Comparison of ENCODE assay signal across 11 cellular contexts in genomic region chr7:101238226-101239182, GRCh38. TPM values are rescaled to one million over a fixed set of nuclear protein-coding genes. Genes with fewer than 3 reads are reported as not detected.
DNase-seq lines count a peak whose midpoint lies in the region; ATAC-seq and TF ChIP-seq lines count a peak whose summit lies in the region.
"Had no signal": no experiment of that assay in that cellular context is flagged by ENCODE, and none has a peak within 500 bp of the region (broad histone marks: within the 10 kb centered on the region; RNA-seq: fewer than 3 reads in every experiment).

No MANE protein-coding gene starts in this region.

- H3K9me3 ChIP-seq in endodermal cell (ENCODE audit: control insufficient read depth, low read length) (no peaks in the 10 kb centered on the region), suprapubic skin (no peaks in the 10 kb centered on the region)

- WGBS in endodermal cell (ENCODE audit: insufficient coverage in 1 of 2, insufficient read length in 1 of 2), 2 experiments: 90 to 96% methylated on average over 16 to 26 of the region's 28 CpGs
- WGBS in suprapubic skin: 77% methylated on average over 10 of the region's 28 CpGs

- no peaks in the 10 kb centered on the region for H3K9me3 Mint-ChIP-seq in endodermal cell
- H3K9me3 Mint-ChIP-seq in mesothelial cell of epicardium: no peaks in the 10 kb centered on the region
- H3K9me3 Mint-ChIP-seq: activated T-helper 1 cell treated with anti-CD3 and anti-CD28 coated beads, Interleukin-12 subunit alpha, Interleukin-12 subunit beta, Interleukin-2, Interleukin-4 antibody, amounts not matched to agents 30 ng/mL and 10 ng/mL and 1 ng/mL, durations not matched to agents 14 hours and 24 hours and 36 hours had no signal

- TF ChIP-seq POLR2A in suprapubic skin (IDR thresholded peaks at IDR 0.05): no peak

- H3K27me3 Mint-ChIP-seq in endodermal cell (ENCODE audit: insufficient read depth) (no peaks in the 10 kb centered on the region), mesothelial cell of epicardium (ENCODE audit: low read depth) (no peaks in the 10 kb centered on the region)

- TF ChIP-seq EP300 in suprapubic skin (IDR thresholded peaks at IDR 0.05): no peak

- DNase-seq in NCI-H226 (peak; percentile 97), endodermal cell (peak; percentile 53), mesothelial cell of epicardium (ENCODE audit: low spot score in 2 of 2, unreplicated experiment in 2 of 2) (no peak), suprapubic skin (ENCODE audit: low spot score in 2 of 2) (no peak), DMS53 (lab: John Stamatoyannopoulos, UW) (no peak), T1000 (lab: John Stamatoyannopoulos, UW) (no peak)
- DNase-seq in stimulated activated CD4-positive, alpha-beta T cell treated with anti-CD3 and anti-CD28 coated beads, Interleukin-15, amount 100 ng/mL, for 24 hours: no peak
- DNase-seq: RPMI8226 had no signal

- H3K9ac ChIP-seq in endodermal cell (ENCODE audit: extremely low read depth, low read length, poor library complexity, severe bottlenecking): no peak overlapping the region

- H3K27ac Mint-ChIP-seq in endodermal cell (peak overlapping the region; percentile 32), mesothelial cell of epicardium (peak overlapping the region; percentile 98)
- H3K27ac Mint-ChIP-seq: activated T-helper 1 cell treated with anti-CD3 and anti-CD28 coated beads, Interleukin-12 subunit alpha, Interleukin-12 subunit beta, Interleukin-2, Interleukin-4 antibody, amounts not matched to agents 30 ng/mL and 10 ng/mL and 1 ng/mL, durations not matched to agents 14 hours and 24 hours and 36 hours had no signal

- H3K36me3 Mint-ChIP-seq in endodermal cell (ENCODE audit: low read depth) (peaks cover 6% of the 10 kb centered on the region), mesothelial cell of epicardium (peaks cover 2% of the 10 kb centered on the region)

- no peaks in the 10 kb centered on the region for H3K27me3 ChIP-seq in endodermal cell (ENCODE audit: control insufficient read depth, insufficient read depth, low read length, poor library complexity, severe bottlenecking)
- no peaks in the 10 kb centered on the region for H3K27me3 ChIP-seq in suprapubic skin

- H3K4me1 ChIP-seq in endodermal cell (ENCODE audit: control insufficient read depth, insufficient read depth, low read length): peaks cover under 1% of the 10 kb centered on the region
- peaks cover 42% of the 10 kb centered on the region for H3K4me1 ChIP-seq in suprapubic skin

- no peak for ATAC-seq in HG02623 (IDR thresholded peaks at IDR 0.05; ENCODE audit: unreplicated experiment)
- ATAC-seq: GM12878 had no signal

- H3K4me1 Mint-ChIP-seq in endodermal cell: peaks cover 4% of the 10 kb centered on the region
- peaks cover 20% of the 10 kb centered on the region for H3K4me1 Mint-ChIP-seq in mesothelial cell of epicardium

- TF ChIP-seq CTCF in endodermal cell (conservative IDR thresholded peaks at IDR 0.05) (no peak), mesothelial cell of epicardium (IDR thresholded peaks at IDR 0.05; ENCODE audit: unreplicated experiment) (no peak), suprapubic skin (IDR thresholded peaks at IDR 0.05) (no peak)

- H3K4me3 ChIP-seq in endodermal cell (ENCODE audit: low read length) (no peak overlapping the region), suprapubic skin (peak overlapping the region; percentile 35)
- H3K4me3 ChIP-seq: GM12878 had no signal

- no peak overlapping the region for H3K4me3 Mint-ChIP-seq in endodermal cell
- H3K4me3 Mint-ChIP-seq in mesothelial cell of epicardium: peak overlapping the region; percentile 17
- H3K4me3 Mint-ChIP-seq: activated T-helper 1 cell treated with anti-CD3 and anti-CD28 coated beads, Interleukin-12 subunit alpha, Interleukin-12 subunit beta, Interleukin-2, Interleukin-4 antibody, amounts not matched to agents 30 ng/mL and 10 ng/mL and 1 ng/mL, durations not matched to agents 14 hours and 24 hours and 36 hours had no signal

- peaks cover 7% of the 10 kb centered on the region for H3K36me3 ChIP-seq in endodermal cell (ENCODE audit: control insufficient read depth, insufficient read depth, low read length)
- H3K36me3 ChIP-seq in suprapubic skin: peaks cover 44% of the 10 kb centered on the region

- H3K27ac ChIP-seq in endodermal cell (ENCODE audit: low read depth, low read length) (no peak overlapping the region), suprapubic skin (peak overlapping the region; percentile 83)

RNA-seq across cellular contexts. Expression of gene CLDN15, which starts 0.9 kb away (rescaled TPM):
- total RNA-seq in endodermal cell: 1 to 10 TPM; 6.0 to 7.1 TPM
- polyA plus RNA-seq in endodermal cell (2013, experiment 1 of 2): 6.8 TPM
- 5.3 TPM for polyA plus RNA-seq in endodermal cell (2013, experiment 2 of 2)
- total RNA-seq in mesothelial cell of epicardium: 17.1 to 19.5 TPM (median 18.1 TPM) in 3 replicates
- 10 to 100 TPM in 3 of 4 donors, 1 to 10 TPM in 1; 6.7 to 19.8 (median 12.5) TPM for total RNA-seq in suprapubic skin

RNA-seq across cellular contexts. Expression of gene FIS1, which starts 6.4 kb away (rescaled TPM):
- total RNA-seq in endodermal cell (100 to 1,000 TPM in 1 of 2 donors, 10 to 100 TPM in 1; 99.9 to 102 TPM), mesothelial cell of epicardium (134 to 139 TPM (median 137 TPM) in 3 replicates), suprapubic skin (100 to 1,000 TPM; 118 to 223 (median 198) TPM)
- polyA plus RNA-seq in endodermal cell (2013, experiment 1 of 2): 102 TPM
- polyA plus RNA-seq in endodermal cell (2013, experiment 2 of 2): 99.9 TPM

RNA-seq across cellular contexts. Expression of gene ZNHIT1, which starts 20.5 kb away (rescaled TPM):
- 10 to 100 TPM; 56.5 to 61.7 TPM for total RNA-seq in endodermal cell
- 60.0 TPM for polyA plus RNA-seq in endodermal cell (2013, experiment 1 of 2)
- polyA plus RNA-seq in endodermal cell (2013, experiment 2 of 2): 62.1 TPM
- total RNA-seq in mesothelial cell of epicardium: 52.8 to 57.7 TPM (median 54.9 TPM) in 3 replicates
- total RNA-seq in suprapubic skin: 10 to 100 TPM; 43.8 to 73.4 (median 66.9) TPM

RNA-seq across cellular contexts. Expression of gene PLOD3, which starts 21.1 kb away (rescaled TPM):
- total RNA-seq in endodermal cell (10 to 100 TPM; 53.9 to 65.5 TPM), mesothelial cell of epicardium (65.8 to 66.9 TPM (median 66.4 TPM) in 3 replicates), suprapubic skin (10 to 100 TPM; 15.7 to 30.4 (median 22.7) TPM)
- polyA plus RNA-seq in endodermal cell (2013, experiment 1 of 2): 45.3 TPM
- polyA plus RNA-seq in endodermal cell (2013, experiment 2 of 2): 40.0 TPM

RNA-seq across cellular contexts. Expression of gene MOGAT3, which starts 37.7 kb away (rescaled TPM):
- 1 to 10 TPM in 1 of 2 donors, not detected in 1; 1.3 TPM for total RNA-seq in endodermal cell
- polyA plus RNA-seq in endodermal cell (2013, experiment 1 of 2): not detected
- polyA plus RNA-seq in endodermal cell (2013, experiment 2 of 2): not detected
- total RNA-seq in mesothelial cell of epicardium: not detected in 3 replicates
- not detected for total RNA-seq in suprapubic skin
- total RNA-seq: activated T-helper 1 cell treated with anti-CD3 and anti-CD28 coated beads, Interleukin-12 subunit alpha, Interleukin-12 subunit beta, Interleukin-2, Interleukin-4 antibody, amounts not matched to agents 30 ng/mL and 10 ng/mL and 1 ng/mL, durations not matched to agents 14 hours and 24 hours and 36 hours; GM12878 had no signal

Comparison
In these comparisons a context has a peak if more than half of its experiments do, and no peak if none do; other contexts are left out.
1. DNase-seq: peak in NCI-H226 (single experiment) and endodermal cell (single experiment); none in mesothelial cell of epicardium (0 of 2), suprapubic skin (0 of 2), DMS53 (single experiment), T1000 (single experiment) and stimulated activated CD4-positive, alpha-beta T cell treated with anti-CD3 and anti-CD28 coated beads, Interleukin-15, amount 100 ng/mL, for 24 hours (single experiment).